Comparison of ENCODE assay signal across 20 cellular contexts in the genomic region with DNA sequence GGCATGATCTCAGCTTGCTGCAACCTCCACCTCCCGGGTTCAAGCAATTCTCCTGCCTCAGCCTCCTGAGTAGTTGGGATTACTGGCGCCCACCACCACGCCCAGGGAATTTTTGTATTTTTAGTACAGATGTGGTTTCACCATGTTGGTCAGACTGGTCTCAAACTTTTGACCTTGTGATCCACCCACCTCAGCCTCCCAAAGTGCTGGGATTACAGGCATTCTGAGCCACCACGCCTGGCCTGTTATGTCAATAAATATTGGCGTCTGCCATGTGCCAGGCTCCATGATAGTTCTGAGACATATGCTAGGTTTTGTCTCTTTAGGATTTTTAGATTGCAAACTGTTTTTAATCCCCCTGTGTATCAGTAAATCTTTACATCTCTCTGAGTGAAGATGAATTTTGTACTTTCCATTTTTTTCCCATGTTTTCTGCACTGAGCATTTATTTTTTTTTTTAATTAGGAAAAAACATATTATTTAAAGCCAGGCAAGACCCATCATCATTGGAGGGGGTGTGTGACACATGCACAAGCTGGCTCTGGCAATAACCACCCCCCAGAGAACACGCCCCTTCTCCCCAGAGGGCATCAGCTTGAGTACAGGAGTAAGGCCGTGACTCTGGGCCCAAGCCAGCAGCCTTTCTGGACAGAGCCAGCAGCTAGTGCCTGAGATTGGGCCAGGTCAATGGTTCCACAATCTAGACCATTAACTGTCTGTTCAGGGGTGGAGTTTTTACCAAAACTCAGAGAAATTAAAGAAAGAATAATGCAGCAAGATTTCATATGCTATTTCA. TPM values are rescaled to one million over a fixed set of nuclear protein-coding genes. Genes with fewer than 3 reads are reported as not detected.
A peak's percentile ranks its signal among the peaks of the same experiment; 100 is the strongest.
DNase-seq lines count a peak whose midpoint lies in the region; ATAC-seq and TF ChIP-seq lines count a peak whose summit lies in the region.
"Had no signal": no experiment of that assay in that cellular context is flagged by ENCODE, and none has a peak within 500 bp of the region (broad histone marks: within the 10 kb centered on the region; RNA-seq: fewer than 3 reads in every experiment).

No MANE protein-coding gene starts in this region.

- H2BK12ac ChIP-seq in neuronal stem cell (ENCODE audit: low read length) = no peak overlapping the region

- H3K36me3 ChIP-seq in left ventricle myocardium inferior = no peaks in the 10 kb centered on the region
- no peaks in the 10 kb centered on the region for H3K36me3 ChIP-seq in Karpas-422 (ENCODE audit: insufficient read depth, low read length)
- H3K36me3 ChIP-seq in adrenal gland (replicated peaks in 1 of 2) = no peaks in the 10 kb centered on the region
- H3K36me3 ChIP-seq in testis (ENCODE audit: low read depth, missing control alignments) = no peaks in the 10 kb centered on the region
- H3K36me3 ChIP-seq in psoas muscle (ENCODE audit: insufficient read depth in 1 of 2, low read depth in 1 of 2) = no peaks in the 10 kb centered on the region
- no peaks in the 10 kb centered on the region for H3K36me3 ChIP-seq in neuronal stem cell (replicated peaks in 1 of 2; ENCODE audit: control insufficient read depth in 2 of 2, insufficient read depth in 2 of 2, low read length in 2 of 2)
- H3K36me3 ChIP-seq: HAP-1, Peyer's patch had no signal

- no peak overlapping the region for H3K23ac ChIP-seq in neuronal stem cell (ENCODE audit: low read depth, low read length, poor library complexity)

- H3K18ac ChIP-seq in neuronal stem cell (ENCODE audit: low read length) = no peak overlapping the region

- H3K4ac ChIP-seq in neuronal stem cell (ENCODE audit: low read length) = no peak overlapping the region

- H3K4me3 ChIP-seq in left ventricle myocardium inferior (no peak overlapping the region), Karpas-422 (ENCODE audit: low read length) (no peak overlapping the region), adrenal gland (no peak overlapping the region), testis (no peak overlapping the region), psoas muscle (no peak overlapping the region), neuronal stem cell (ENCODE audit: low read length in 2 of 2) (no peak overlapping the region)
- H3K4me3 ChIP-seq: HAP-1, Peyer's patch had no signal

- H3K4me1 ChIP-seq in left ventricle myocardium inferior (peaks cover 10% of the 10 kb centered on the region), Karpas-422 (ENCODE audit: low read length) (no peaks in the 10 kb centered on the region), adrenal gland (replicated peaks in 1 of 2) (no peaks in the 10 kb centered on the region), testis (no peaks in the 10 kb centered on the region), psoas muscle (peaks cover 7% of the 10 kb centered on the region), neuronal stem cell (ENCODE audit: control insufficient read depth in 2 of 2, insufficient read depth in 1 of 2, low read depth in 1 of 2, low read length in 2 of 2) (no peaks in the 10 kb centered on the region)
- H3K4me1 ChIP-seq: Peyer's patch had no signal

- H3K9ac ChIP-seq in Karpas-422 (ENCODE audit: low read length) = no peak overlapping the region
- H3K9ac ChIP-seq in neuronal stem cell (ENCODE audit: low read depth, low read length, poor library complexity) = no peak overlapping the region

- H4K8ac ChIP-seq in neuronal stem cell (ENCODE audit: low read depth, low read length) = no peak overlapping the region

- H3K4me2 ChIP-seq in Karpas-422 (ENCODE audit: low read depth, low read length, poor library complexity, severe bottlenecking) = no peak overlapping the region
- no peak overlapping the region for H3K4me2 ChIP-seq in neuronal stem cell (ENCODE audit: insufficient read depth, low read length, poor library complexity, severe bottlenecking)

- intact Hi-C loops in left ventricle myocardium inferior (cut with micrococcal nuclease) = no loop called here
- intact Hi-C loops in cardiac septum (cut with DNase I) = no loop called here
- intact Hi-C loops in adrenal gland (cut with DNase I) = no loop called here
- intact Hi-C loops in testis (cut with DNase I; ENCODE audit: low total_unique reads) = no loop called here
- intact Hi-C loops in psoas muscle (cut with DNase I) = no loop called here

- H2BK15ac ChIP-seq in neuronal stem cell (ENCODE audit: low read length) = no peak overlapping the region

- no peaks in the 10 kb centered on the region for H3K9me2 ChIP-seq in Karpas-422 (replicated peaks; ENCODE audit: insufficient read depth, low read length)

- H2AFZ ChIP-seq in Karpas-422 (ENCODE audit: low read length) (no peak overlapping the region), neuronal stem cell (ENCODE audit: low read length) (no peak overlapping the region)

- H3K79me1 ChIP-seq in neuronal stem cell (ENCODE audit: low read depth, low read length) = no peaks in the 10 kb centered on the region

- no peak overlapping the region for H3K27ac ChIP-seq in left ventricle myocardium inferior (replicated peaks)
- H3K27ac ChIP-seq in Karpas-422 (ENCODE audit: low read length) = no peak overlapping the region
- H3K27ac ChIP-seq in adrenal gland = no peak overlapping the region
- no peak overlapping the region for H3K27ac ChIP-seq in testis
- H3K27ac ChIP-seq in psoas muscle = no peak overlapping the region
- H3K27ac ChIP-seq in neuronal stem cell (replicated peaks; ENCODE audit: low read length) = no peak overlapping the region
- H3K27ac ChIP-seq: C4-2B, Peyer's patch had no signal

- no peaks in the 10 kb centered on the region for H4K20me1 ChIP-seq in Karpas-422 (ENCODE audit: insufficient read depth, low read depth, low read length)

- no peak overlapping the region for H2BK5ac ChIP-seq in neuronal stem cell (ENCODE audit: low read length)

- TF ChIP-seq CTCF in left ventricle myocardium inferior (IDR thresholded peaks at IDR 0.05; ENCODE audit: borderline replicate concordance) (no peak), adrenal gland (IDR thresholded peaks at IDR 0.05) (no peak), testis (IDR thresholded peaks at IDR 0.05) (no peak), psoas muscle (IDR thresholded peaks at IDR 0.05) (no peak)

- H3K9me3 ChIP-seq in left ventricle myocardium inferior (replicated peaks) (no peaks in the 10 kb centered on the region), Karpas-422 (ENCODE audit: low read length) (no peaks in the 10 kb centered on the region), adrenal gland (replicated peaks in 1 of 3) (no peaks in the 10 kb centered on the region), testis (no peaks in the 10 kb centered on the region), psoas muscle (no peaks in the 10 kb centered on the region), neuronal stem cell (replicated peaks in 1 of 2; ENCODE audit: control insufficient read depth in 2 of 2, insufficient read depth in 1 of 2, low read depth in 1 of 2, low read length in 2 of 2) (no peaks in the 10 kb centered on the region)
- H3K9me3 ChIP-seq: HAP-1, Peyer's patch had no signal

- 74 to 88% (median 82%) methylated on average over 7 of the region's 7 CpGs for WGBS in adrenal gland, 4 donors
- 76 to 83% methylated on average over 7 of the region's 7 CpGs for WGBS in testis, 2 donors
- WGBS in psoas muscle, 3 donors = 75 to 86% (median 77%) methylated on average over 7 of the region's 7 CpGs
- whole genome bisulfite sequencing in neuronal stem cell (ENCODE audit: extremely low coverage in 2 of 2, insufficient read length in 2 of 2, insufficient replicate concordance in 1 of 2), 2 donors = no CpG with 5 or more reads among the region's 7 CpGs

- H3K79me2 ChIP-seq in Karpas-422 (ENCODE audit: low read length) = no peaks in the 10 kb centered on the region

- no peak overlapping the region for H3K14ac ChIP-seq in neuronal stem cell (ENCODE audit: low read length)

- DNase-seq in left ventricle myocardium inferior (peak; percentile 28), cardiac septum (ENCODE audit: low spot score) (no peak), Karpas-422 (peak; percentile 33), adrenal gland (peak in 4 of 7 donors; percentile 20 to 30 (median 23)), testis (peak; percentile 20), psoas muscle (no peak), neuronal stem cell (ENCODE audit: low spot score) (no peak)
- DNase-seq: DND-41; GDM1; NCI-H1048; NCI-H1436; NCI-H1930; NCI-H446 treated with DMSO at 0.1 percent for 48 hours; NCI-H69; NK-92 treated with Interleukin-12 subunit alpha and Interleukin-12 subunit beta, amount 100 ng/mL, for 24 hours; Peyer's patch; SIG-M5 had no signal

- H2BK120ac ChIP-seq in neuronal stem cell (ENCODE audit: low read depth, low read length) = no peak overlapping the region

- no peak overlapping the region for H4K91ac ChIP-seq in neuronal stem cell (ENCODE audit: low read depth, low read length, poor library complexity)

- no peak for TF ChIP-seq POLR2A in adrenal gland (IDR thresholded peaks at IDR 0.05)
- TF ChIP-seq POLR2A in testis (IDR thresholded peaks at IDR 0.05) = no peak

- H2AK5ac ChIP-seq in neuronal stem cell (ENCODE audit: low read depth, low read length) = no peak overlapping the region

- no peak for ATAC-seq in psoas muscle
- ATAC-seq in GM19455 (IDR thresholded peaks at IDR 0.05; ENCODE audit: unreplicated experiment) = no peak

- H3K27me3 ChIP-seq in left ventricle myocardium inferior (ENCODE audit: low read depth) (no peaks in the 10 kb centered on the region), Karpas-422 (ENCODE audit: low read length) (no peaks in the 10 kb centered on the region), adrenal gland (no peaks in the 10 kb centered on the region), testis (no peaks in the 10 kb centered on the region), psoas muscle (ENCODE audit: insufficient read depth in 3 of 3, low read length in 2 of 3) (no peaks in the 10 kb centered on the region), neuronal stem cell (ENCODE audit: control insufficient read depth in 3 of 3, insufficient read depth in 3 of 3, low read depth in 1 of 3, low read length in 3 of 3) (peaks cover 0 to 5% (median 0%) of the 10 kb centered on the region in 3 experiments)
- H3K27me3 ChIP-seq: Peyer's patch had no signal

RNA-seq across cellular contexts. Expression of a gene that starts 51.0 kb away (rescaled TPM):
- total RNA-seq in left ventricle myocardium inferior (34.5 TPM), cardiac septum (60.3 TPM), adrenal gland (100 to 1,000 TPM in 3 of 8 donors, 10 to 100 TPM in 5; 65.2 to 300 (median 87.6) TPM), testis (10 to 100 TPM; 47.1 to 79.5 TPM), psoas muscle (10 to 100 TPM; 19.9 to 57.0 (median 31.6) TPM)
- total RNA-seq in Karpas-422 (2014; rRNA removed; shearing (Covaris generic); ENCODE audit: low replicate concordance) = 54.6 and 68.7 TPM in 2 replicates
- polyA plus RNA-seq in adrenal gland (100 to 1,000 TPM; 167 to 216 (median 187) TPM), testis (ENCODE audit: insufficient read depth, low read depth, low replicate concordance) (147 TPM), psoas muscle (10 to 100 TPM; 24.2 to 68.2 (median 51.1) TPM)
- polyA plus RNA-seq in neuronal stem cell (2013, experiment 1 of 2) = 97.8 TPM
- polyA plus RNA-seq in neuronal stem cell (2013, experiment 2 of 2) = 101 TPM

Comparison
In these comparisons a context has a peak if more than half of its experiments do, and no peak if none do; other contexts are left out.
1. DNase-seq: peak in left ventricle myocardium inferior (single experiment), Karpas-422 (single experiment), adrenal gland (4 of 7) and testis (single experiment); none in cardiac septum (single experiment), psoas muscle (0 of 2) and neuronal stem cell (single experiment).